9 cellular contexts compared by ENCODE assay signal in the genomic region with DNA sequence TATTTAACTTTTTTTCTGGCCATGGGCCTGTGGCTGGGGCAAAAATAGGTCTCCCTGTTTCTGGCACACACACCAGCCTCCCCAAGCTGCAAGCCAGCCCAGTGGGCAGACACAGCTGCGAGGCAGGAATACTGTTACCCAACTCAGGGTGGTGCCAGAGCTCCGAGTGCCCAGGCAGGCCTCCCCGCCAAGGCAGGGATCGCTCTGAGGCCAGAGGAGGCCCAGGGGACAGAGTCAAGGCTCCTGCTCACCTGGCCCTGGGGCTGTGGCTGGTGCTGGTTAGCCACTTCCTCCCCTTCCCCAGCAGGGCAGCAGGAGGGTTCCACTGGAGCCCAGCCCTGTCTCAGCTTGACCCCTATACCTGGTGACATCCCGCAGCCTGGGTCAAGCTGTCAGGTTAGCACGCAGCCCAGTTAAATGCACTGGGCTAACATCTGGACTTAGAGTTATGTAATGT.
A peak's percentile ranks its signal among the peaks of the same experiment; 100 is the strongest.
DNase-seq lines count a peak whose midpoint lies in the region; TF ChIP-seq lines count a peak whose summit lies in the region.
"Had no signal": no experiment of that assay in that cellular context is flagged by ENCODE, and none has a peak within 500 bp of the region (broad histone marks: within the 10 kb centered on the region; RNA-seq: fewer than 3 reads in every experiment).

No MANE protein-coding gene starts in this region.

- no peaks in the 10 kb centered on the region for H3K79me1 ChIP-seq in neuronal stem cell (ENCODE audit: low read depth, low read length)

- POLR2A ChIA-PET in GM10248 (lab: Yijun Ruan, JAX) (no interaction called here), RWPE1 (lab: Yijun Ruan, JAX; ENCODE audit: low non-redundant PET) (no interaction called here)

- H3K36me3 ChIP-seq in neuronal stem cell (replicated peaks in 1 of 2; ENCODE audit: control insufficient read depth in 2 of 2, insufficient read depth in 2 of 2, low read length in 2 of 2) = no peaks in the 10 kb centered on the region

- TF ChIP-seq CTCF in GM10248 (IDR thresholded peaks at IDR 0.05; ENCODE audit: control extremely low read depth, extremely low read depth, low read depth, missing control alignments) (peak; percentile 23), GM20000 (IDR thresholded peaks at IDR 0.05; ENCODE audit: extremely low read depth, missing control alignments) (peak; percentile 15), RWPE1 (conservative IDR thresholded peaks at IDR 0.05; ENCODE audit: low read depth) (no peak)

- no peak overlapping the region for H4K8ac ChIP-seq in neuronal stem cell (ENCODE audit: low read depth, low read length)

- peak overlapping the region; percentile 27 for H3K18ac ChIP-seq in neuronal stem cell (ENCODE audit: low read length)

- H2BK120ac ChIP-seq in neuronal stem cell (ENCODE audit: low read depth, low read length) = no peak overlapping the region

- DNase-seq in GM10248 (ENCODE audit: extremely low spot score) (peak; percentile 43), GM20000 (ENCODE audit: low spot score) (peak; percentile 20), HK-2 (ENCODE audit: unreplicated experiment) (peak; percentile 79), astrocyte of the hippocampus (ENCODE audit: low read depth, low spot score) (peak; percentile 38), neuronal stem cell (ENCODE audit: low spot score) (no peak), RWPE1 (ENCODE audit: low spot score) (no peak), D341Med (ENCODE audit: low spot score) (no peak), cortex of kidney (lab: John Stamatoyannopoulos, UW) (no peak)

- H3K23ac ChIP-seq in neuronal stem cell (ENCODE audit: low read depth, low read length, poor library complexity) = no peak overlapping the region

- no peak overlapping the region for H2BK15ac ChIP-seq in neuronal stem cell (ENCODE audit: low read length)

- no peak overlapping the region for H3K9ac ChIP-seq in neuronal stem cell (ENCODE audit: low read depth, low read length, poor library complexity)
- H3K9ac ChIP-seq: KMS-11 had no signal

- H3K27ac ChIP-seq in neuronal stem cell (replicated peaks; ENCODE audit: low read length) (no peak overlapping the region), RWPE1 (no peak overlapping the region)
- H3K27ac ChIP-seq: KMS-11 had no signal

- no peak overlapping the region for H3K4me3 ChIP-seq in neuronal stem cell (ENCODE audit: low read length in 2 of 2)

- H3K4me2 ChIP-seq in neuronal stem cell (ENCODE audit: insufficient read depth, low read length, poor library complexity, severe bottlenecking) = no peak overlapping the region
- H3K4me2 ChIP-seq: KMS-11 had no signal

- peak overlapping the region; percentile 10 for H3K4ac ChIP-seq in neuronal stem cell (ENCODE audit: low read length)

- H2BK12ac ChIP-seq in neuronal stem cell (ENCODE audit: low read length) = peak overlapping the region; percentile 50

- peak overlapping the region; percentile 76 for H2AFZ ChIP-seq in neuronal stem cell (ENCODE audit: low read length)

- H3K14ac ChIP-seq in neuronal stem cell (ENCODE audit: low read length) = no peak overlapping the region

- H4K91ac ChIP-seq in neuronal stem cell (ENCODE audit: low read depth, low read length, poor library complexity) = no peak overlapping the region

- CTCF ChIA-PET in GM10248 (lab: Yijun Ruan, JAX) (interaction anchor here (0.9 to 5.1 kb wide), 11 partner anchors 9 to 138 kb away, joined by 3 to 20 read pairs (median 4); no protein-coding TSS in a partner anchor), RWPE1 (lab: Yijun Ruan, JAX) (interaction anchor here (0.5 kb wide), 1 partner anchor 99 kb away, joined by 7 read pairs; no protein-coding TSS in a partner anchor)

- WGBS in neuronal stem cell (ENCODE audit: extremely low coverage in 2 of 2, insufficient read length in 2 of 2, insufficient replicate concordance in 1 of 2), 2 donors = no CpG with 5 or more reads among the region's 6 CpGs

- H3K4me1 ChIP-seq in neuronal stem cell (ENCODE audit: control insufficient read depth in 2 of 2, insufficient read depth in 1 of 2, low read depth in 1 of 2, low read length in 2 of 2) = peaks cover 11 to 12% of the 10 kb centered on the region in 2 donors

- no peak overlapping the region for H2AK5ac ChIP-seq in neuronal stem cell (ENCODE audit: low read depth, low read length)

- H2BK5ac ChIP-seq in neuronal stem cell (ENCODE audit: low read length) = no peak overlapping the region

- H3K9me3 ChIP-seq in neuronal stem cell (replicated peaks in 1 of 2; ENCODE audit: control insufficient read depth in 2 of 2, insufficient read depth in 1 of 2, low read depth in 1 of 2, low read length in 2 of 2) = no peaks in the 10 kb centered on the region

- no peaks in the 10 kb centered on the region for H3K27me3 ChIP-seq in neuronal stem cell (ENCODE audit: control insufficient read depth in 3 of 3, insufficient read depth in 3 of 3, low read depth in 1 of 3, low read length in 3 of 3)

Comparison
In these comparisons a context has a peak if more than half of its experiments do, and no peak if none do; other contexts are left out.
1. DNase-seq: peak in GM10248 (single experiment), GM20000 (single experiment), HK-2 (single experiment) and astrocyte of the hippocampus (single experiment); none in neuronal stem cell (single experiment), RWPE1 (single experiment), D341Med (single experiment) and cortex of kidney (single experiment).